In genomic region chr11:58776891-58777451, GRCh38 we compare ENCODE assay signal across 1 cellular context.
TF ChIP-seq lines count a peak whose summit lies in the region.

No MANE protein-coding gene starts in this region.

TF ChIP-seq in K562, 482 proteins besides CTCF, POLR2A, EP300 and RAD21 (continued from another document and continues in another):
- TF ChIP-seq CHD7 (IDR thresholded peaks at IDR 0.05; ENCODE audit: low read depth, low read length): no peak
- TF ChIP-seq ZNF639 (CRISPR knock-in tag; conservative IDR thresholded peaks at IDR 0.05 in 1 of 2, IDR thresholded peaks at IDR 0.05 in 1 of 2): peak in 1 of 2 experiments; percentile 61; a peak in 2 of 4 replicates
- TF ChIP-seq SMAD1 (IDR thresholded peaks at IDR 0.05; ENCODE audit: low read depth, low read length, partially characterized antibody): no peak
- peak; percentile 48 for TF ChIP-seq CCNT2 (IDR thresholded peaks at IDR 0.05; ENCODE audit: borderline replicate concordance, extremely low read depth, insufficient read length, low read depth, low read length)
- peak in 1 of 2 experiments; percentile 55; a peak in 1 of 4 replicates for TF ChIP-seq MLLT1 (IDR thresholded peaks at IDR 0.05)
- TF ChIP-seq ARID1B (IDR thresholded peaks at IDR 0.05): peak; percentile 96
- no peak for TF ChIP-seq ZHX1 (conservative IDR thresholded peaks at IDR 0.05; ENCODE audit: low read length)
- peak; percentile 90 for TF ChIP-seq ZNF395 (CRISPR knock-in tag; IDR thresholded peaks at IDR 0.05)
- peak; percentile 86 for TF ChIP-seq CEBPG (CRISPR knock-in tag; IDR thresholded peaks at IDR 0.05)
- peak; percentile 92 to 94 for TF ChIP-seq CEBPG (tag; conservative IDR thresholded peaks at IDR 0.05 in 1 of 2, IDR thresholded peaks at IDR 0.05 in 1 of 2)
- no peak for TF ChIP-seq SIN3B (IDR thresholded peaks at IDR 0.05; ENCODE audit: low read depth)
- TF ChIP-seq ZNF780A (CRISPR knock-in tag; IDR thresholded peaks at IDR 0.05): no peak
- no peak for TF ChIP-seq GTF3C2 (IDR thresholded peaks at IDR 0.05; ENCODE audit: borderline replicate concordance, extremely low read depth, insufficient read length)
- TF ChIP-seq ZNF217 (CRISPR knock-in tag; IDR thresholded peaks at IDR 0.05): no peak
- TF ChIP-seq BDP1 (IDR thresholded peaks at IDR 0.05; ENCODE audit: insufficient read depth, insufficient read length): no peak
- TF ChIP-seq CBFA2T3 (IDR thresholded peaks at IDR 0.05): peak; percentile 93
- no peak for TF ChIP-seq CBX1 (IDR thresholded peaks at IDR 0.05; ENCODE audit: low read depth)
- TF ChIP-seq NR2C1 (IDR thresholded peaks at IDR 0.05): no peak
- peak; percentile 52 for TF ChIP-seq NR2C1 (tag; IDR thresholded peaks at IDR 0.05)
- TF ChIP-seq ETV5 (CRISPR knock-in tag; IDR thresholded peaks at IDR 0.05; ENCODE audit: low read depth): peak; percentile 79; the same call in 1 of the 2 replicates
- TF ChIP-seq, protein P1, sequence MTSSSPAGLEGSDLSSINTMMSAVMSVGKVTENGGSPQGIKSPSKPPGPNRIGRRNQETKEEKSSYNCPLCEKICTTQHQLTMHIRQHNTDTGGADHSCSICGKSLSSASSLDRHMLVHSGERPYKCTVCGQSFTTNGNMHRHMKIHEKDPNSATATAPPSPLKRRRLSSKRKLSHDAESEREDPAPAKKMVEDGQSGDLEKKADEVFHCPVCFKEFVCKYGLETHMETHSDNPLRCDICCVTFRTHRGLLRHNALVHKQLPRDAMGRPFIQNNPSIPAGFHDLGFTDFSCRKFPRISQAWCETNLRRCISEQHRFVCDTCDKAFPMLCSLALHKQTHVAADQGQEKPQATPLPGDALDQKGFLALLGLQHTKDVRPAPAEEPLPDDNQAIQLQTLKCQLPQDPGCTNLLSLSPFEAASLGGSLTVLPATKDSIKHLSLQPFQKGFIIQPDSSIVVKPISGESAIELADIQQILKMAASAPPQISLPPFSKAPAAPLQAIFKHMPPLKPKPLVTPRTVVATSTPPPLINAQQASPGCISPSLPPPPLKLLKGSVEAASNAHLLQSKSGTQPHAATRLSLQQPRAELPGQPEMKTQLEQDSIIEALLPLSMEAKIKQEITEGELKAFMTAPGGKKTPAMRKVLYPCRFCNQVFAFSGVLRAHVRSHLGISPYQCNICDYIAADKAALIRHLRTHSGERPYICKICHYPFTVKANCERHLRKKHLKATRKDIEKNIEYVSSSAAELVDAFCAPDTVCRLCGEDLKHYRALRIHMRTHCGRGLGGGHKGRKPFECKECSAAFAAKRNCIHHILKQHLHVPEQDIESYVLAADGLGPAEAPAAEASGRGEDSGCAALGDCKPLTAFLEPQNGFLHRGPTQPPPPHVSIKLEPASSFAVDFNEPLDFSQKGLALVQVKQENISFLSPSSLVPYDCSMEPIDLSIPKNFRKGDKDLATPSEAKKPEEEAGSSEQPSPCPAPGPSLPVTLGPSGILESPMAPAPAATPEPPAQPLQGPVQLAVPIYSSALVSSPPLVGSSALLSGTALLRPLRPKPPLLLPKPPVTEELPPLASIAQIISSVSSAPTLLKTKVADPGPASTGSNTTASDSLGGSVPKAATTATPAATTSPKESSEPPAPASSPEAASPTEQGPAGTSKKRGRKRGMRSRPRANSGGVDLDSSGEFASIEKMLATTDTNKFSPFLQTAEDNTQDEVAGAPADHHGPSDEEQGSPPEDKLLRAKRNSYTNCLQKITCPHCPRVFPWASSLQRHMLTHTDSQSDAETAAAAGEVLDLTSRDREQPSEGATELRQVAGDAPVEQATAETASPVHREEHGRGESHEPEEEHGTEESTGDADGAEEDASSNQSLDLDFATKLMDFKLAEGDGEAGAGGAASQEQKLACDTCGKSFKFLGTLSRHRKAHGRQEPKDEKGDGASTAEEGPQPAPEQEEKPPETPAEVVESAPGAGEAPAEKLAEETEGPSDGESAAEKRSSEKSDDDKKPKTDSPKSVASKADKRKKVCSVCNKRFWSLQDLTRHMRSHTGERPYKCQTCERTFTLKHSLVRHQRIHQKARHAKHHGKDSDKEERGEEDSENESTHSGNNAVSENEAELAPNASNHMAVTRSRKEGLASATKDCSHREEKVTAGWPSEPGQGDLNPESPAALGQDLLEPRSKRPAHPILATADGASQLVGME (CRISPR knock-in tag; IDR thresholded peaks at IDR 0.05): no peak
- TF ChIP-seq ZNF717 (CRISPR knock-in tag; IDR thresholded peaks at IDR 0.05): no peak
- no peak for TF ChIP-seq NFE2L1 (tag; IDR thresholded peaks at IDR 0.05; ENCODE audit: borderline replicate concordance, low read depth)
- TF ChIP-seq SMARCB1 (IDR thresholded peaks at IDR 0.05; ENCODE audit: insufficient read length, low read depth): no peak
- peak; percentile 86 for TF ChIP-seq BHLHE40 (IDR thresholded peaks at IDR 0.05; ENCODE audit: low read length)
